Comparison of ENCODE assay signal across 8 cellular contexts in the genomic region with DNA sequence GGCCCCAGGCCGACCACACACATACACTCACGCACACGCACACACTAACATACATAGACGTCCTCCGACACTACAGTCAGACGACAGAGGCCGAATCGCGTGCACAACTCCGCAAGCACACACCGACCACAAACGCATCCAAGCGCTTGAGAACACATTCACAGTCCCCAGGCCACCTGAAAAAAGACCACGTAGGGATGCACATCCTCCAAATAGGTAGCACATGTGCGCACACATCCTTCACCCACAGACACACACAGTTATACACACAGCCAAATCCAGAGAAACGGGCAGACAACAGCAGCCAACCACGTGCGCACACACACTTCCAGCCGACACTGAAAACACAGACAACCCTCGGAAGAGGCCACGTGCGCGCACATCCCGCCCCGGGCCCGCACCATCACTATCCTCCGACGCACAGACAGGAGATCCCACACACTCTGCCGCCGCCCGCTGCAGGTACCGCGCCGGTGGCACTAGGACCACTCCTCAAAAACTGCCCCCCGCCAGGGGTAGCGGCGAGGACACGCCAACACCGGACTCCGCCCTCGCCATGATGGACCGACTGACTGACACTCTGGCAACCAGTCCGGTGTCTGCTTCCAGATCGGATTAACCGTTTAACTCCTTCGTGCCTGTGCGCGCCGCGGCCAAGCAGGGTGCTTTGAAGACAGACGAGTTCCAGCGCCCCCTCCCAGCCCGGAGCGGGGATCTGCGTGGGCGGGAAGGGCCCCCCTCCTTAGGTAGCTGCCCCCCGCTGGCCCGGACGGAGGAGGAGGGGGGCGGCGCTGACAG. TPM values are rescaled to one million over a fixed set of nuclear protein-coding genes. Genes with fewer than 3 reads are reported as not detected.
DNase-seq lines count a peak whose midpoint lies in the region; ATAC-seq and TF ChIP-seq lines count a peak whose summit lies in the region.

No MANE protein-coding gene starts in this region.

- H3K36me3 Mint-ChIP-seq in activated CD4-positive, alpha-beta T cell treated with anti-CD3 and anti-CD28 coated beads, Interleukin-2, amount 10 ng/mL, durations not matched to agents 24 days and 14 days (ENCODE audit: low read depth) = peaks cover 15% of the 10 kb centered on the region

- DNase-seq in activated CD4-positive, alpha-beta T cell treated with anti-CD3 and anti-CD28 coated beads, Interleukin-2, amount 10 ng/mL, durations not matched to agents 24 days and 14 days = peak; percentile 91
- no peak for DNase-seq in activated CD4-positive, alpha-beta T cell treated with anti-CD3 and anti-CD28 coated beads, Interleukin-2, amount 50 U/mL, for 1 hour
- peak; percentile 43 for DNase-seq in NCI-H1048 (lab: John Stamatoyannopoulos, UW)
- no peak for DNase-seq in epithelial cell of proximal tubule (ENCODE audit: low read depth)
- peak; percentile 79 for DNase-seq in retina
- no peak for DNase-seq in NCI-H2029 treated with DMSO at 0.1 percent for 48 hours (lab: John Stamatoyannopoulos, UW)

- peak overlapping the region; percentile 92 for H3K27ac Mint-ChIP-seq in activated CD4-positive, alpha-beta T cell treated with anti-CD3 and anti-CD28 coated beads, Interleukin-2, amount 10 ng/mL, durations not matched to agents 24 days and 14 days

- ATAC-seq in HG03565 (IDR thresholded peaks at IDR 0.05; ENCODE audit: unreplicated experiment) = no peak

- TF ChIP-seq CTCF in VCaP (conservative IDR thresholded peaks at IDR 0.05) (no peak), epithelial cell of proximal tubule (conservative IDR thresholded peaks at IDR 0.05; ENCODE audit: low read depth, low read length) (no peak)

- peaks cover 8% of the 10 kb centered on the region for H3K27me3 Mint-ChIP-seq in activated CD4-positive, alpha-beta T cell treated with anti-CD3 and anti-CD28 coated beads, Interleukin-2, amount 10 ng/mL, durations not matched to agents 24 days and 14 days

- intact Hi-C loops in activated CD4-positive, alpha-beta T cell treated with anti-CD3 and anti-CD28 coated beads, Interleukin-2, amount 10 ng/mL, durations not matched to agents 24 days and 14 days (cut with micrococcal nuclease) = loop anchor here (1.0 to 5.0 kb wide), 6 partner anchors 8 to 232 kb away; a partner anchor contains a TSS

- peak overlapping the region; percentile 11; the same call in 1 of the 2 replicates for H3K27ac ChIP-seq in VCaP

- H3K4me3 ChIP-seq in epithelial cell of proximal tubule (ENCODE audit: low read depth, low read length) = peak overlapping the region; percentile 33

- H3K4me1 Mint-ChIP-seq in activated CD4-positive, alpha-beta T cell treated with anti-CD3 and anti-CD28 coated beads, Interleukin-2, amount 10 ng/mL, durations not matched to agents 24 days and 14 days = peaks cover 61% of the 10 kb centered on the region

- H3K9me3 Mint-ChIP-seq in activated CD4-positive, alpha-beta T cell treated with anti-CD3 and anti-CD28 coated beads, Interleukin-2, amount 10 ng/mL, durations not matched to agents 24 days and 14 days = no peaks in the 10 kb centered on the region

- peak overlapping the region; percentile 92 for H3K4me3 Mint-ChIP-seq in activated CD4-positive, alpha-beta T cell treated with anti-CD3 and anti-CD28 coated beads, Interleukin-2, amount 10 ng/mL, durations not matched to agents 24 days and 14 days

RNA-seq across cellular contexts. Expression of a gene that starts 0.5 kb away (rescaled TPM):
- 55.3 and 58.0 TPM in 2 replicates for total RNA-seq in activated CD4-positive, alpha-beta T cell treated with anti-CD3 and anti-CD28 coated beads, Interleukin-2, amount 10 ng/mL, durations not matched to agents 24 days and 14 days
- total RNA-seq in epithelial cell of proximal tubule = 0.40 and 2.0 TPM in 2 replicates

RNA-seq across cellular contexts. Expression of a gene that starts 16.5 kb away (rescaled TPM):
- 304 and 310 TPM in 2 replicates for total RNA-seq in activated CD4-positive, alpha-beta T cell treated with anti-CD3 and anti-CD28 coated beads, Interleukin-2, amount 10 ng/mL, durations not matched to agents 24 days and 14 days
- total RNA-seq in epithelial cell of proximal tubule = 155 and 262 TPM in 2 replicates

RNA-seq across cellular contexts. Expression of a gene that starts 39.5 kb away (rescaled TPM):
- 244 and 255 TPM in 2 replicates for total RNA-seq in activated CD4-positive, alpha-beta T cell treated with anti-CD3 and anti-CD28 coated beads, Interleukin-2, amount 10 ng/mL, durations not matched to agents 24 days and 14 days
- 95.4 and 103 TPM in 2 replicates for total RNA-seq in epithelial cell of proximal tubule

Comparison
In these comparisons a context has a peak if more than half of its experiments do, and no peak if none do; other contexts are left out.
1. DNase-seq: peak in activated CD4-positive, alpha-beta T cell treated with anti-CD3 and anti-CD28 coated beads, Interleukin-2, amount 10 ng/mL, durations not matched to agents 24 days and 14 days (single experiment), NCI-H1048 (single experiment) and retina (single experiment); none in activated CD4-positive, alpha-beta T cell treated with anti-CD3 and anti-CD28 coated beads, Interleukin-2, amount 50 U/mL, for 1 hour (single experiment), epithelial cell of proximal tubule (single experiment) and NCI-H2029 treated with DMSO at 0.1 percent for 48 hours (single experiment).
2. RNA of a gene that starts 0.5 kb away (total RNA-seq): 55.3 to 58.0 TPM in activated CD4-positive, alpha-beta T cell treated with anti-CD3 and anti-CD28 coated beads, Interleukin-2, amount 10 ng/mL, durations not matched to agents 24 days and 14 days; 0.40 to 2.0 TPM in epithelial cell of proximal tubule; every median in the first group is over 10 times any median in the second.